2 cellular contexts compared by ENCODE assay signal in genomic region chrX:103397707-103398106, GRCh38.
TF ChIP-seq lines count a peak whose summit lies in the region.

No MANE protein-coding gene starts in this region.

TF ChIP-seq in A549, 52 proteins besides CTCF, POLR2A, EP300 and RAD21:
- TF ChIP-seq EHMT2 (IDR thresholded peaks at IDR 0.05; ENCODE audit: low read depth) (no peak), FOSL2 (IDR thresholded peaks at IDR 0.05) (no peak), FOSL2 (CRISPR knock-in tag; IDR thresholded peaks at IDR 0.05) (no peak), CHD2 (IDR thresholded peaks at IDR 0.05; ENCODE audit: low read length, partially characterized antibody) (no peak), ZC3H11A (IDR thresholded peaks at IDR 0.05) (no peak), MAX (IDR thresholded peaks at IDR 0.05) (no peak), MYC (IDR thresholded peaks at IDR 0.05; ENCODE audit: borderline replicate concordance, low read length) (no peak), ESRRA (IDR thresholded peaks at IDR 0.05; ENCODE audit: borderline replicate concordance, low read length) (no peak), SREBF2 (IDR thresholded peaks at IDR 0.05) (no peak), HMGXB4 (CRISPR knock-in tag; IDR thresholded peaks at IDR 0.05; ENCODE audit: borderline replicate concordance) (no peak), SMC3 (IDR thresholded peaks at IDR 0.05) (no peak), KDM1A (IDR thresholded peaks at IDR 0.05; ENCODE audit: low read depth) (no peak), FOXS1 (CRISPR knock-in tag; IDR thresholded peaks at IDR 0.05) (no peak), USF2 (IDR thresholded peaks at IDR 0.05) (no peak), PBX3 (IDR thresholded peaks at IDR 0.05) (no peak), KDM5A (IDR thresholded peaks at IDR 0.05) (no peak), NPAS2 (CRISPR knock-in tag; IDR thresholded peaks at IDR 0.05; ENCODE audit: borderline replicate concordance) (no peak), REST (IDR thresholded peaks at IDR 0.05) (no peak)

TF ChIP-seq in K562, 482 proteins besides CTCF, POLR2A, EP300 and RAD21:
- TF ChIP-seq DMBX1 (CRISPR knock-in tag; IDR thresholded peaks at IDR 0.05; ENCODE audit: borderline replicate concordance) (peak; percentile 47; the same call in 1 of the 2 replicates), ZNF584 (CRISPR knock-in tag; IDR thresholded peaks at IDR 0.05; ENCODE audit: low read depth) (peak; percentile 69; the same call in 1 of the 2 replicates), ZNF140 (CRISPR knock-in tag; IDR thresholded peaks at IDR 0.05) (no peak), PKNOX1 (IDR thresholded peaks at IDR 0.05) (peak; percentile 15; the same call in 1 of the 2 replicates), KLF10 (CRISPR knock-in tag; IDR thresholded peaks at IDR 0.05) (no peak), MEIS2 (IDR thresholded peaks at IDR 0.05; ENCODE audit: partially characterized antibody) (peak; percentile 39)
